16 cellular contexts compared by ENCODE assay signal in genomic region chr11:72582206-72583176, GRCh38.
"Had no signal": no experiment of that assay in that cellular context is flagged by ENCODE, and none has a peak within 500 bp of the region (broad histone marks: within the 10 kb centered on the region; RNA-seq: fewer than 3 reads in every experiment).

No MANE protein-coding gene starts in this region.

- H3K27me3 ChIP-seq: pancreas had no signal

- ATAC-seq: activated CD4-positive, CD25-positive, alpha-beta regulatory T cell treated with anti-CD3 and anti-CD28 coated beads, Interleukin-2, amount 50 U/mL, for 24 hours; pancreas had no signal

- H3K27ac Mint-ChIP-seq: T-helper 2 cell treated with Interferon-gamma antibody and Interleukin-4, amounts not matched to agents 5 μg/mL and 100 μg/mL, for 36 hours had no signal

- H3K4me3 Mint-ChIP-seq: T-helper 2 cell treated with Interferon-gamma antibody and Interleukin-4, amounts not matched to agents 5 μg/mL and 100 μg/mL, for 36 hours had no signal

- H3K4me3 ChIP-seq: cardiac muscle cell, coronary artery, esophagus squamous epithelium, lung, pancreas, tibial artery, uterus had no signal

- H3K9me3 Mint-ChIP-seq: T-helper 2 cell treated with Interferon-gamma antibody and Interleukin-4, amounts not matched to agents 5 μg/mL and 100 μg/mL, for 36 hours had no signal

- H3K27ac ChIP-seq: cardiac muscle cell, coronary artery, esophagus squamous epithelium, pancreas, tibial artery, uterus had no signal

- H3K9me3 ChIP-seq: esophagus squamous epithelium, pancreas, tibial artery, uterus had no signal

- H3K36me3 ChIP-seq: cardiac muscle cell, pancreas, uterus had no signal

- DNase-seq: activated CD4-positive, alpha-beta T cell treated with anti-CD3 and anti-CD28 coated beads, Interleukin-2, amount 50 U/mL, for 4 hours; activated naive CD4-positive, alpha-beta T cell treated with anti-CD3 and anti-CD28 coated beads, Interleukin-2, amount 50 U/mL, for 16 hours; activated T-cell treated with anti-CD3 and anti-CD28 coated beads for 4 hours; esophagus squamous epithelium; hypothalamus; stimulated activated CD4-positive, alpha-beta T cell treated with anti-CD3 and anti-CD28 coated beads, Interleukin-15, amount 100 ng/mL, for 24 hours; stimulated activated CD4-positive, alpha-beta T cell treated with anti-CD3 and anti-CD28 coated beads, Interleukin-4, amount 100 ng/mL, for 24 hours; stimulated activated naive CD4-positive, alpha-beta T cell; uterus had no signal
